Comparison of ENCODE assay signal across 11 cellular contexts in genomic region chr6:3414704-3415453, GRCh38. TPM values are rescaled to one million over a fixed set of nuclear protein-coding genes. Genes with fewer than 3 reads are reported as not detected.
DNase-seq lines count a peak whose midpoint lies in the region; ATAC-seq and TF ChIP-seq lines count a peak whose summit lies in the region.
"Had no signal": no experiment of that assay in that cellular context is flagged by ENCODE, and none has a peak within 500 bp of the region (broad histone marks: within the 10 kb centered on the region; RNA-seq: fewer than 3 reads in every experiment).

No MANE protein-coding gene starts in this region.

- H3K9me3 Mint-ChIP-seq in T-helper 2 cell treated with Interferon-gamma antibody and Interleukin-4, amounts not matched to agents 5 μg/mL and 100 μg/mL, for 36 hours, result no peaks in the 10 kb centered on the region
- H3K9me3 Mint-ChIP-seq: stimulated activated memory B cell treated with anti-CD40 and anti-IgM and Interleukin-4, amounts not matched to agents 10 μg/mL and 1 μg/mL and 100 μg/mL, for 72 hours had no signal

- H3K27me3 Mint-ChIP-seq in T-helper 2 cell treated with Interferon-gamma antibody and Interleukin-4, amounts not matched to agents 5 μg/mL and 100 μg/mL, for 36 hours (ENCODE audit: low read depth), result peaks cover 12% of the 10 kb centered on the region

- H3K4me3 Mint-ChIP-seq in T-helper 2 cell treated with Interferon-gamma antibody and Interleukin-4, amounts not matched to agents 5 μg/mL and 100 μg/mL, for 36 hours, result no peak overlapping the region
- H3K4me3 Mint-ChIP-seq: stimulated activated memory B cell treated with anti-CD40 and anti-IgM and Interleukin-4, amounts not matched to agents 10 μg/mL and 1 μg/mL and 100 μg/mL, for 72 hours had no signal

- H3K27me3 ChIP-seq in BLaER1 treated with 17β-estradiol and CSF1 and Interleukin-3, amounts not matched to agents 10 nM and 100 nM, result no peaks in the 10 kb centered on the region
- H3K27me3 ChIP-seq in H7 (ENCODE audit: control insufficient read depth, insufficient read depth, low read length), result no peaks in the 10 kb centered on the region
- H3K27me3 ChIP-seq in foreskin keratinocyte, result no peaks in the 10 kb centered on the region

- peaks cover 5 to 27% (median 14%) of the 10 kb centered on the region in 10 experiments; a peak in 19 of 20 replicates for H3K4me1 ChIP-seq in BLaER1 treated with 17β-estradiol and CSF1 and Interleukin-3, amounts not matched to agents 10 nM and 100 nM
- no peaks in the 10 kb centered on the region for H3K4me1 ChIP-seq in foreskin keratinocyte

- H3K27ac ChIP-seq in BLaER1 treated with 17β-estradiol and CSF1 and Interleukin-3, amounts not matched to agents 10 nM and 100 nM, result no peak overlapping the region
- no peak overlapping the region for H3K27ac ChIP-seq in foreskin keratinocyte

- H3K4me3 ChIP-seq in BLaER1 treated with 17β-estradiol and CSF1 and Interleukin-3, amounts not matched to agents 10 nM and 100 nM, result no peak overlapping the region
- H3K4me3 ChIP-seq in H7 (ENCODE audit: insufficient read depth, low read depth, low read length), result no peak overlapping the region
- H3K4me3 ChIP-seq: psoas muscle had no signal

- no peak for TF ChIP-seq CTCF in foreskin keratinocyte (conservative IDR thresholded peaks at IDR 0.05)

- DNase-seq in H7 (peak; percentile 75), foreskin keratinocyte (peak; percentile 37 to 80), medulla oblongata (ENCODE audit: extremely low spot score) (no peak)
- peak; percentile 10 for DNase-seq in T-helper 2 cell treated with Interferon-gamma antibody and Interleukin-4, amounts not matched to agents 5 μg/mL and 100 μg/mL, for 36 hours (ENCODE audit: low spot score)
- DNase-seq: NCI-H146 had no signal

- no peak overlapping the region for H3K9ac ChIP-seq in BLaER1 treated with 17β-estradiol and CSF1 and Interleukin-3, amounts not matched to agents 10 nM and 100 nM

- peak overlapping the region in 10 of 11 experiments; percentile 9 to 55 (median 38); a peak in 18 of 22 replicates for H3K4me2 ChIP-seq in BLaER1 treated with 17β-estradiol and CSF1 and Interleukin-3, amounts not matched to agents 10 nM and 100 nM

- H3K4me1 Mint-ChIP-seq in T-helper 2 cell treated with Interferon-gamma antibody and Interleukin-4, amounts not matched to agents 5 μg/mL and 100 μg/mL, for 36 hours (ENCODE audit: low read depth), result peaks cover 5% of the 10 kb centered on the region

- H3K9me3 ChIP-seq in BLaER1 treated with 17β-estradiol and CSF1 and Interleukin-3, amounts not matched to agents 10 nM and 100 nM (replicated peaks in 1 of 11), result no peaks in the 10 kb centered on the region
- H3K9me3 ChIP-seq: psoas muscle had no signal

- H3K27ac Mint-ChIP-seq in T-helper 2 cell treated with Interferon-gamma antibody and Interleukin-4, amounts not matched to agents 5 μg/mL and 100 μg/mL, for 36 hours, result no peak overlapping the region
- H3K27ac Mint-ChIP-seq: stimulated activated memory B cell treated with anti-CD40 and anti-IgM and Interleukin-4, amounts not matched to agents 10 μg/mL and 1 μg/mL and 100 μg/mL, for 72 hours had no signal

- no peak for TF ChIP-seq POLR2A in GM18505 (IDR thresholded peaks at IDR 0.05; ENCODE audit: borderline replicate concordance, extremely low read depth, insufficient read depth, insufficient read length)

- H3K36me3 ChIP-seq in BLaER1 treated with 17β-estradiol and CSF1 and Interleukin-3, amounts not matched to agents 10 nM and 100 nM, result no peaks in the 10 kb centered on the region
- no peaks in the 10 kb centered on the region; the same call in 1 of the 2 replicates for H3K36me3 ChIP-seq in H7 (replicated peaks; ENCODE audit: control insufficient read depth, insufficient read depth, low read length)

- no peaks in the 10 kb centered on the region for H4K20me1 ChIP-seq in BLaER1 treated with 17β-estradiol and CSF1 and Interleukin-3, amounts not matched to agents 10 nM and 100 nM

- H3K36me3 Mint-ChIP-seq in T-helper 2 cell treated with Interferon-gamma antibody and Interleukin-4, amounts not matched to agents 5 μg/mL and 100 μg/mL, for 36 hours (ENCODE audit: low read depth), result no peaks in the 10 kb centered on the region
- H3K36me3 Mint-ChIP-seq: stimulated activated memory B cell treated with anti-CD40 and anti-IgM and Interleukin-4, amounts not matched to agents 10 μg/mL and 1 μg/mL and 100 μg/mL, for 72 hours had no signal

- ATAC-seq in foreskin keratinocyte (no peak), GM21737 (IDR thresholded peaks at IDR 0.05; ENCODE audit: unreplicated experiment) (no peak), HG03521 (IDR thresholded peaks at IDR 0.05; ENCODE audit: unreplicated experiment) (no peak), GM18505 (IDR thresholded peaks at IDR 0.05; ENCODE audit: unreplicated experiment) (no peak)
- ATAC-seq: stimulated activated memory B cell treated with anti-CD40 and anti-IgM and Interleukin-4, amounts not matched to agents 10 μg/mL and 1 μg/mL and 100 μg/mL, for 72 hours had no signal

RNA-seq across cellular contexts. Expression of gene SLC22A23, which starts 42.0 kb away (rescaled TPM):
- 14.6 and 20.7 TPM in 2 replicates for total RNA-seq in H7 (2014; rRNA removed; shearing (Covaris generic))
- 2.2 and 2.8 TPM in 2 replicates for total RNA-seq in foreskin keratinocyte
- polyA plus RNA-seq in foreskin keratinocyte, result 1.1 and 1.3 TPM in 2 replicates
